In genomic region chr21:46379105-46379504, GRCh38 we compare ENCODE assay signal across 28 cellular contexts.
"Had no signal": no experiment of that assay in that cellular context is flagged by ENCODE, and none has a peak within 500 bp of the region (broad histone marks: within the 10 kb centered on the region; RNA-seq: fewer than 3 reads in every experiment).

No MANE protein-coding gene starts in this region.

- ATAC-seq: activated CD8-positive, alpha-beta T cell treated with anti-CD3 and anti-CD28 coated beads, Interleukin-2, amount 10 ng/mL, durations not matched to agents 7 days and 5 days; Panc1 had no signal

- H3K4me3 Mint-ChIP-seq: activated CD8-positive, alpha-beta T cell treated with anti-CD3 and anti-CD28 coated beads, Interleukin-2, amount 10 ng/mL, durations not matched to agents 7 days and 5 days; activated naive CD8-positive, alpha-beta T cell; brain had no signal

- H3K27me3 ChIP-seq: MG63, SJCRH30 had no signal

- H3K9ac ChIP-seq: SK-N-SH had no signal

- H3K27ac Mint-ChIP-seq: activated CD8-positive, alpha-beta T cell treated with anti-CD3 and anti-CD28 coated beads, Interleukin-2, amount 10 ng/mL, durations not matched to agents 7 days and 5 days; activated naive CD8-positive, alpha-beta T cell; brain had no signal

- H3K27ac ChIP-seq: SJCRH30 had no signal

- H3K4me3 ChIP-seq: MG63, SJCRH30 had no signal

- H3K9me3 ChIP-seq: MG63, SJCRH30, SK-N-SH had no signal

- H3K27me3 Mint-ChIP-seq: activated naive CD8-positive, alpha-beta T cell; brain had no signal

- H3K4me2 ChIP-seq: SK-N-SH had no signal

- DNase-seq: activated CD4-positive, alpha-beta T cell treated with anti-CD3 and anti-CD28 coated beads for 48 hours; activated CD4-positive, alpha-beta T cell treated with anti-CD3 and anti-CD28 coated beads, Interleukin-2, amount 50 U/mL, for 4 hours; activated CD4-positive, CD25-positive, alpha-beta regulatory T cell treated with anti-CD3 and anti-CD28 coated beads, Interleukin-2, amount 50 U/mL, for 72 hours; activated CD8-positive, alpha-beta memory T cell treated with anti-CD3 and anti-CD28 coated beads, Interleukin-2, amount 50 U/mL, for 48 hours; activated CD8-positive, alpha-beta T cell treated with anti-CD3 and anti-CD28 coated beads, Interleukin-2, amount 10 ng/mL, durations not matched to agents 7 days and 5 days; activated naive CD4-positive, alpha-beta T cell; activated T-cell treated with anti-CD3 and anti-CD28 coated beads, Interleukin-2, amount 50 U/mL, for 1 hour; amygdala; MG63; MV-4-11; NCI-H1092 treated with DMSO at 0.1 percent for 48 hours; NCI-H1417 treated with DMSO at 0.1 percent for 48 hours; NCI-H1694; NCI-H2029; NCI-H2107; NCI-H345; NCI-H510A; NCI-H526 treated with DMSO at 0.1 percent for 48 hours; NCI-H82; OCI-M1; Right ventricle myocardium superior; RPMI8226; SJCRH30; SK-N-SH; T-helper 1 cell had no signal

- H3K9me2 ChIP-seq: SK-N-SH had no signal
